Comparison of ENCODE assay signal across 17 cellular contexts in the genomic region with DNA sequence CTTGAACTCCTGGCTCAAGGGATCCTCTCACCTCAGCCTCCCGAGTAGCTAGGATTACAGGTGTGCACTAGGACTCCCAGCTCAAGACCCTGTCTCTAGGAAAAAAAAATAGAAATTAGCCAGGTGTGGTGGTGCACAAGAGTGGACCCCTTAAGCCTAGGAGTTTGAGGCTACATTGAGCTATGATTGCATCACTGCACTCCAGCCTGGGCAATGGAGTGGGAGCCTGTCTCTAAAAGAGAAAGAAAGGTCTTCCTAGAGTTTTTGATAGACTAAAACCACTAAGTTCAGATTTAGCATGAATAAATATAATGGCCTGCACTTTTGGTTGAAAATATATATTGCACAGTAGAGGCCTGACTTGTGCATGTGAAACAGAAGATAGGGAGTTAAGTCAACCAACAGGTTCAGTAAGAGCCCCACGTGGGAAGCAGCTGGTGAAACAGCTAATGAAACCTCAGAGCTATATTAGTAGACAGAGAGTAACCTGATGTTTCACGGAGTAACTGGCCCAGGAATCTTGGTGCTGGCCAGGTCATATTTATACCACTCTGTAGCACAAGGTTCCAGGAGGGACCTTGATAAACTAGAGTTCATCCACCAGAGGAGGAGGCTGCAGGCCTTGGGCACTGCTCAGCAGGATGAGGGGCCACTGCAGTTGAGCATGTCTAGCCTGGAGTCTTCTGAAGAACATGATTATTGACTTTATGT. TPM values are rescaled to one million over a fixed set of nuclear protein-coding genes. Genes with fewer than 3 reads are reported as not detected.
DNase-seq lines count a peak whose midpoint lies in the region; ATAC-seq, FAIRE-seq and TF ChIP-seq lines count a peak whose summit lies in the region.
"Had no signal": no experiment of that assay in that cellular context is flagged by ENCODE, and none has a peak within 500 bp of the region (broad histone marks: within the 10 kb centered on the region; RNA-seq: fewer than 3 reads in every experiment).

No MANE protein-coding gene starts in this region.

- H3K9ac ChIP-seq in keratinocyte (ENCODE audit: control insufficient read depth, extremely low read depth, insufficient read depth, low read length) = no peak overlapping the region
- H3K9ac ChIP-seq: GM23248 had no signal

- peak; percentile 9 for FAIRE-seq in keratinocyte (lab: Jason Lieb, UNC)

- CTCF ChIA-PET in HEK293T (lab: Yijun Ruan, JAX) = interaction anchor here (0.6 to 2.1 kb wide), 5 partner anchors 10 to 199 kb away, joined by 3 to 7 read pairs (median 3); no protein-coding TSS in a partner anchor

- no peak for TF ChIP-seq CTCF in GM12865 (IDR thresholded peaks at IDR 0.05; ENCODE audit: insufficient read depth, low read depth, low read length, missing control alignments)
- TF ChIP-seq CTCF in LNCaP clone FGC (IDR thresholded peaks at IDR 0.05; ENCODE audit: control insufficient read depth, extremely low read depth, insufficient read depth) = no peak
- no peak for TF ChIP-seq CTCF in keratinocyte (optimal IDR thresholded peaks at IDR 0.05 in 1 of 3, IDR thresholded peaks at IDR 0.05 in 1 of 3, conservative IDR thresholded peaks at IDR 0.05 in 1 of 3; ENCODE audit: extremely low read depth in 1 of 3, insufficient read depth in 2 of 3, low read length in 3 of 3)

- DNase-seq in GM12865 (ENCODE audit: low read depth) = peak; percentile 53
- peak; percentile 21 for DNase-seq in LNCaP clone FGC (ENCODE audit: low read depth)
- no peak for DNase-seq in keratinocyte (ENCODE audit: low read depth, low spot score)
- no peak for DNase-seq in NCI-H345 treated with DMSO at 0.1 percent for 48 hours (lab: John Stamatoyannopoulos, UW; ENCODE audit: unreplicated experiment)
- DNase-seq in HEK293T (ENCODE audit: extremely low spot score) = no peak
- no peak for DNase-seq in effector memory CD4-positive, alpha-beta T cell
- DNase-seq: activated CD4-positive, alpha-beta T cell treated with anti-CD3 and anti-CD28 coated beads for 48 hours; activated gamma-delta T cell; endodermal cell; GM23248; natural killer cell; NCI-H1048; NK-92 treated with Interleukin-12 subunit alpha and Interleukin-12 subunit beta, amount 100 ng/mL, for 24 hours; SW 1271; testis had no signal

- no peaks in the 10 kb centered on the region for H3K9me3 ChIP-seq in keratinocyte (ENCODE audit: control insufficient read depth, low read depth, low read length)
- H3K9me3 ChIP-seq in effector memory CD4-positive, alpha-beta T cell (ENCODE audit: control insufficient read depth, low read length) = no peaks in the 10 kb centered on the region
- H3K9me3 ChIP-seq: testis had no signal

- POLR2A ChIA-PET in HEK293T (lab: Yijun Ruan, JAX) = no interaction called here

- dilution Hi-C loops in keratinocyte (cut with MboI; ENCODE audit: extremely low pct_ligation_motif_present, low sequenced_read_pairs) = no loop called here

- H3K27me3 ChIP-seq in keratinocyte (ENCODE audit: control insufficient read depth, extremely low read depth, insufficient read depth, low read length) = no peaks in the 10 kb centered on the region
- H3K27me3 ChIP-seq in effector memory CD4-positive, alpha-beta T cell (replicated peaks; ENCODE audit: control insufficient read depth, insufficient read depth, low read length, poor library complexity, severe bottlenecking) = peaks cover 5% of the 10 kb centered on the region
- H3K27me3 ChIP-seq: testis had no signal

- H3K4me2 ChIP-seq in keratinocyte (ENCODE audit: control insufficient read depth, extremely low read depth, insufficient read depth, low read depth, low read length) = no peak overlapping the region

- no peaks in the 10 kb centered on the region for H4K20me1 ChIP-seq in keratinocyte (ENCODE audit: control insufficient read depth, extremely low read depth, insufficient read depth, low read length)

- H3K79me2 ChIP-seq in keratinocyte (ENCODE audit: control insufficient read depth, insufficient read depth, low read length) = peaks cover 3% of the 10 kb centered on the region

- H3K27ac ChIP-seq in keratinocyte (ENCODE audit: control insufficient read depth, insufficient read depth, low read length) = no peak overlapping the region
- H3K27ac ChIP-seq in effector memory CD4-positive, alpha-beta T cell (ENCODE audit: insufficient read depth, low read length, poor library complexity, severe bottlenecking) = no peak overlapping the region
- H3K27ac ChIP-seq: GM23248, testis had no signal

- H3K4me3 ChIP-seq in GM12865 (ENCODE audit: low read depth, low read length) (no peak overlapping the region), LNCaP clone FGC (ENCODE audit: low read depth, low read length) (no peak overlapping the region), keratinocyte (ENCODE audit: control insufficient read depth in 2 of 3, extremely low read depth in 1 of 3, insufficient read depth in 2 of 3, low read depth in 1 of 3, low read length in 3 of 3) (no peak overlapping the region)
- no peak overlapping the region for H3K4me3 ChIP-seq in effector memory CD4-positive, alpha-beta T cell (ENCODE audit: insufficient read depth, low read depth, low read length, poor library complexity, severe bottlenecking)
- H3K4me3 ChIP-seq: GM23248, testis had no signal

- H3K36me3 ChIP-seq in keratinocyte (ENCODE audit: control insufficient read depth in 2 of 2, extremely low read depth in 1 of 2, insufficient read depth in 2 of 2, low read length in 2 of 2) = no peaks in the 10 kb centered on the region
- H3K36me3 ChIP-seq in effector memory CD4-positive, alpha-beta T cell (ENCODE audit: control insufficient read depth, insufficient read depth, low read length) = no peaks in the 10 kb centered on the region

- H2AFZ ChIP-seq in keratinocyte (ENCODE audit: control insufficient read depth, low read length) = no peak overlapping the region
- H2AFZ ChIP-seq: GM23248 had no signal

- peaks cover 47% of the 10 kb centered on the region for H3K4me1 ChIP-seq in keratinocyte (ENCODE audit: control insufficient read depth, extremely low read depth, insufficient read depth, low read length)
- H3K4me1 ChIP-seq in effector memory CD4-positive, alpha-beta T cell (ENCODE audit: control insufficient read depth, insufficient read depth, low read length, poor library complexity, severe bottlenecking) = no peaks in the 10 kb centered on the region

- H3K9me1 ChIP-seq in keratinocyte (ENCODE audit: control insufficient read depth, extremely low read depth, insufficient read depth, low read length) = no peaks in the 10 kb centered on the region

- ATAC-seq in GM19324 (IDR thresholded peaks at IDR 0.05; ENCODE audit: low FRiP score, unreplicated experiment) = peak; percentile 49
- ATAC-seq in HG03025 (IDR thresholded peaks at IDR 0.05; ENCODE audit: low FRiP score, unreplicated experiment) = no peak
- ATAC-seq: natural killer cell had no signal

TF ChIP-seq in HEK293T, 16 proteins besides CTCF, POLR2A, EP300 and RAD21:
- no peak for TF ChIP-seq HDGF (IDR thresholded peaks at IDR 0.05; ENCODE audit: borderline replicate concordance)
- no peak for TF ChIP-seq CTBP1 (IDR thresholded peaks at IDR 0.05; ENCODE audit: borderline replicate concordance)
- no peak for TF ChIP-seq FOXM1 (IDR thresholded peaks at IDR 0.05; ENCODE audit: borderline replicate concordance)
- TF ChIP-seq ARNT (IDR thresholded peaks at IDR 0.05) = no peak
- no peak for TF ChIP-seq FOXA1 (IDR thresholded peaks at IDR 0.05)
- no peak for TF ChIP-seq LEF1 (IDR thresholded peaks at IDR 0.05; ENCODE audit: borderline replicate concordance)
- no peak for TF ChIP-seq NFRKB (IDR thresholded peaks at IDR 0.05)
- TF ChIP-seq TARDBP (IDR thresholded peaks at IDR 0.05) = no peak
- no peak for TF ChIP-seq ELF4 (IDR thresholded peaks at IDR 0.05)
- no peak for TF ChIP-seq BHLHE40 (IDR thresholded peaks at IDR 0.05; ENCODE audit: borderline replicate concordance)
- TF ChIP-seq ZNF384 (IDR thresholded peaks at IDR 0.05) = no peak
- TF ChIP-seq L3MBTL2 (conservative IDR thresholded peaks at IDR 0.05) = no peak
- TF ChIP-seq SP1 (IDR thresholded peaks at IDR 0.05) = no peak
- TF ChIP-seq, protein P1, sequence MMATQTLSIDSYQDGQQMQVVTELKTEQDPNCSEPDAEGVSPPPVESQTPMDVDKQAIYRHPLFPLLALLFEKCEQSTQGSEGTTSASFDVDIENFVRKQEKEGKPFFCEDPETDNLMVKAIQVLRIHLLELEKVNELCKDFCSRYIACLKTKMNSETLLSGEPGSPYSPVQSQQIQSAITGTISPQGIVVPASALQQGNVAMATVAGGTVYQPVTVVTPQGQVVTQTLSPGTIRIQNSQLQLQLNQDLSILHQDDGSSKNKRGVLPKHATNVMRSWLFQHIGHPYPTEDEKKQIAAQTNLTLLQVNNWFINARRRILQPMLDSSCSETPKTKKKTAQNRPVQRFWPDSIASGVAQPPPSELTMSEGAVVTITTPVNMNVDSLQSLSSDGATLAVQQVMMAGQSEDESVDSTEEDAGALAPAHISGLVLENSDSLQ (IDR thresholded peaks at IDR 0.05) = no peak
- TF ChIP-seq FOXK2 (IDR thresholded peaks at IDR 0.05) = no peak
- no peak for TF ChIP-seq SUZ12 (IDR thresholded peaks at IDR 0.05)

RNA-seq across cellular contexts. Expression of a gene that starts 4.6 kb away (rescaled TPM):
- polyA plus RNA-seq in keratinocyte = 22.5 to 50.2 TPM (median 27.9 TPM) in 3 replicates
- polyA plus RNA-seq in keratinocyte (2011; ENCODE audit: low read depth) = 17.8 TPM
- 21.5 and 22.1 TPM in 2 replicates for polyA plus RNA-seq in keratinocyte (2011; cell fraction: cytosol; rRNA removed)
- 128 and 137 TPM in 2 replicates for polyA plus RNA-seq in keratinocyte (2011; cell fraction: nucleus; rRNA removed)
- polyA plus RNA-seq in keratinocyte (2012; ENCODE audit: low replicate concordance) = 12.1 and 50.2 TPM in 2 replicates
- polyA minus RNA-seq in keratinocyte = 35.6 to 129 TPM (median 77.2 TPM) in 3 replicates
- 19.6 TPM for polyA minus RNA-seq in keratinocyte (2011; cell fraction: cytosol; rRNA and poly(A)+ RNA removed)
- 57.6 and 129 TPM in 2 replicates for polyA minus RNA-seq in keratinocyte (2011; cell fraction: nucleus; rRNA and poly(A)+ RNA removed)

RNA-seq across cellular contexts. Expression of a gene that starts 48.8 kb away (rescaled TPM):
- polyA plus RNA-seq in keratinocyte = 20.8 to 25.7 TPM (median 23.0 TPM) in 3 replicates
- polyA plus RNA-seq in keratinocyte (2011; ENCODE audit: low read depth) = 1.5 TPM
- polyA plus RNA-seq in keratinocyte (2011; cell fraction: cytosol; rRNA removed) = 23.0 and 25.0 TPM in 2 replicates
- 27.1 and 31.4 TPM in 2 replicates for polyA plus RNA-seq in keratinocyte (2011; cell fraction: nucleus; rRNA removed)
- polyA plus RNA-seq in keratinocyte (2012; ENCODE audit: low replicate concordance) = 9.4 and 31.3 TPM in 2 replicates
- 36.8 to 71.0 TPM (median 38.8 TPM) in 3 replicates for polyA minus RNA-seq in keratinocyte
- 22.3 TPM for polyA minus RNA-seq in keratinocyte (2011; cell fraction: cytosol; rRNA and poly(A)+ RNA removed)
- polyA minus RNA-seq in keratinocyte (2011; cell fraction: nucleus; rRNA and poly(A)+ RNA removed) = 13.1 and 20.6 TPM in 2 replicates

Comparison
In these comparisons a context has a peak if more than half of its experiments do, and no peak if none do; other contexts are left out.
1. DNase-seq: peak in GM12865 (single experiment) and LNCaP clone FGC (single experiment); none in keratinocyte (single experiment), NCI-H345 treated with DMSO at 0.1 percent for 48 hours (single experiment), HEK293T (single experiment) and effector memory CD4-positive, alpha-beta T cell (0 of 3).